ENCODE assay signal across 8 cellular contexts in genomic region chr15:66497502-66498455, GRCh38. TPM values are rescaled to one million over a fixed set of nuclear protein-coding genes. Genes with fewer than 3 reads are reported as not detected.
A peak's percentile ranks its signal among the peaks of the same experiment; 100 is the strongest.
DNase-seq lines count a peak whose midpoint lies in the region; ATAC-seq and TF ChIP-seq lines count a peak whose summit lies in the region.

Gene SNAPC5, minus strand, starts transcription at chr15:66497762. Its CDS starts 31 bp downstream, at chr15:66497731.

- H3K27ac ChIP-seq in HUES6 (ENCODE audit: low read depth, low read length), result peak within 1 kb of the TSS; percentile 95
- H3K27ac ChIP-seq in OCI-LY1 (ENCODE audit: low read depth, low read length, poor library complexity, severe bottlenecking), result peak within 1 kb of the TSS; percentile 79

- H3K27ac Mint-ChIP-seq in endothelial cell (ENCODE audit: unreplicated experiment), result peak within 1 kb of the TSS; percentile 93

- H3K4me1 ChIP-seq in HUES6 (ENCODE audit: control insufficient read depth, insufficient read depth, low read length), result peaks cover 6% of the 10 kb centered on the region; the same call in 1 of the 2 replicates
- peaks cover 31% of the 10 kb centered on the region for H3K4me1 ChIP-seq in OCI-LY1 (ENCODE audit: insufficient read depth, low read length, severe bottlenecking)

- peak; percentile 77 for ATAC-seq in GM21390 (IDR thresholded peaks at IDR 0.05; ENCODE audit: unreplicated experiment)

- H3K9ac ChIP-seq in HUES6 (ENCODE audit: low read length) (peak within 1 kb of the TSS; percentile 97), OCI-LY1 (ENCODE audit: low read length) (peak within 1 kb of the TSS; percentile 92)

- peaks cover 88% of the 10 kb centered on the region for H3K36me3 ChIP-seq in HUES6 (ENCODE audit: control insufficient read depth, insufficient read depth, low read length)
- peaks cover 88% of the 10 kb centered on the region for H3K36me3 ChIP-seq in OCI-LY1 (ENCODE audit: insufficient read depth, low read length)

- no peaks in the 10 kb centered on the region for H3K9me2 ChIP-seq in OCI-LY1 (ENCODE audit: low read depth, low read length)

- peaks cover 4% of the 10 kb centered on the region for H3K27me3 Mint-ChIP-seq in endothelial cell (ENCODE audit: unreplicated experiment)

- peak; percentile 99 for TF ChIP-seq CTCF in OCI-LY1 (IDR thresholded peaks at IDR 0.05; ENCODE audit: low read length)
- peak; percentile 96 for TF ChIP-seq CTCF in endothelial cell (IDR thresholded peaks at IDR 0.05; ENCODE audit: unreplicated experiment)

- H3F3A ChIP-seq in OCI-LY1 (ENCODE audit: insufficient read depth, low read length), result peaks cover 27% of the 10 kb centered on the region

- no peaks in the 10 kb centered on the region for H3K9me3 Mint-ChIP-seq in endothelial cell (ENCODE audit: unreplicated experiment)

- H3K4me2 ChIP-seq in OCI-LY1 (ENCODE audit: low read length), result peak within 1 kb of the TSS; percentile 64

- H2AFZ ChIP-seq in OCI-LY1 (ENCODE audit: low read length), result no peak within 1 kb of the TSS

- H3K4me3 Mint-ChIP-seq in endothelial cell (ENCODE audit: unreplicated experiment), result peak within 1 kb of the TSS; percentile 93

- peak; percentile 96 for DNase-seq in D341Med (ENCODE audit: low spot score)
- DNase-seq in activated CD8-positive, alpha-beta memory T cell treated with anti-CD3 and anti-CD28 coated beads, Interleukin-2, amount 50 U/mL, for 4 hours, result peak; percentile 99
- peak; percentile 99 for DNase-seq in endothelial cell (ENCODE audit: low spot score)
- peak; percentile 93 for DNase-seq in midbrain (lab: John Stamatoyannopoulos, UW)
- peak; percentile 97 to 99 for DNase-seq in stimulated activated CD8-positive, alpha-beta memory T cell treated with anti-CD3 and anti-CD28 coated beads, Interleukin-2, amount 100 ng/mL, for 48 hours (ENCODE audit: low read depth in 2 of 2)

- peaks cover 34% of the 10 kb centered on the region for H3K4me1 Mint-ChIP-seq in endothelial cell (ENCODE audit: unreplicated experiment)

- no peaks in the 10 kb centered on the region for H4K20me1 ChIP-seq in OCI-LY1 (ENCODE audit: insufficient read depth, low read length)

- H3K9me3 ChIP-seq in HUES6 (ENCODE audit: control insufficient read depth, insufficient read depth, low read depth, low read length), result no peaks in the 10 kb centered on the region
- H3K9me3 ChIP-seq in OCI-LY1 (ENCODE audit: low read length), result no peaks in the 10 kb centered on the region

- H3K79me2 ChIP-seq in OCI-LY1 (ENCODE audit: insufficient read depth, low read length), result peaks cover 12% of the 10 kb centered on the region

- peak within 1 kb of the TSS; percentile 88 for H3K4me3 ChIP-seq in HUES6 (ENCODE audit: low read depth, low read length)
- H3K4me3 ChIP-seq in OCI-LY1 (ENCODE audit: low read depth, low read length, poor library complexity, severe bottlenecking), result peak within 1 kb of the TSS; percentile 89

- H3K36me3 Mint-ChIP-seq in endothelial cell (ENCODE audit: low read depth, unreplicated experiment), result peaks cover 38% of the 10 kb centered on the region

- H3K27me3 ChIP-seq in HUES6 (ENCODE audit: control insufficient read depth, insufficient read depth, low read length), result no peaks in the 10 kb centered on the region
- H3K27me3 ChIP-seq in OCI-LY1 (ENCODE audit: insufficient read depth, low read length), result no peaks in the 10 kb centered on the region

RNA-seq across cellular contexts. Expression of gene SNAPC5, which starts in this region (rescaled TPM):
- 16.2 TPM for total RNA-seq in endothelial cell (ENCODE audit: unreplicated experiment)

Comparison
In these comparisons a context has a peak if more than half of its experiments do, and no peak if none do; other contexts are left out.
1. Peak in every context shown above with its lines: DNase-seq, ATAC-seq, H3K4me3 ChIP-seq and H3K27ac ChIP-seq.